In genomic region chr14:24051789-24052655, GRCh38 we compare ENCODE assay signal across 1 cellular context.
A peak's percentile ranks its signal among the peaks of the same experiment; 100 is the strongest.
TF ChIP-seq lines count a peak whose summit lies in the region.

A gene with protein sequence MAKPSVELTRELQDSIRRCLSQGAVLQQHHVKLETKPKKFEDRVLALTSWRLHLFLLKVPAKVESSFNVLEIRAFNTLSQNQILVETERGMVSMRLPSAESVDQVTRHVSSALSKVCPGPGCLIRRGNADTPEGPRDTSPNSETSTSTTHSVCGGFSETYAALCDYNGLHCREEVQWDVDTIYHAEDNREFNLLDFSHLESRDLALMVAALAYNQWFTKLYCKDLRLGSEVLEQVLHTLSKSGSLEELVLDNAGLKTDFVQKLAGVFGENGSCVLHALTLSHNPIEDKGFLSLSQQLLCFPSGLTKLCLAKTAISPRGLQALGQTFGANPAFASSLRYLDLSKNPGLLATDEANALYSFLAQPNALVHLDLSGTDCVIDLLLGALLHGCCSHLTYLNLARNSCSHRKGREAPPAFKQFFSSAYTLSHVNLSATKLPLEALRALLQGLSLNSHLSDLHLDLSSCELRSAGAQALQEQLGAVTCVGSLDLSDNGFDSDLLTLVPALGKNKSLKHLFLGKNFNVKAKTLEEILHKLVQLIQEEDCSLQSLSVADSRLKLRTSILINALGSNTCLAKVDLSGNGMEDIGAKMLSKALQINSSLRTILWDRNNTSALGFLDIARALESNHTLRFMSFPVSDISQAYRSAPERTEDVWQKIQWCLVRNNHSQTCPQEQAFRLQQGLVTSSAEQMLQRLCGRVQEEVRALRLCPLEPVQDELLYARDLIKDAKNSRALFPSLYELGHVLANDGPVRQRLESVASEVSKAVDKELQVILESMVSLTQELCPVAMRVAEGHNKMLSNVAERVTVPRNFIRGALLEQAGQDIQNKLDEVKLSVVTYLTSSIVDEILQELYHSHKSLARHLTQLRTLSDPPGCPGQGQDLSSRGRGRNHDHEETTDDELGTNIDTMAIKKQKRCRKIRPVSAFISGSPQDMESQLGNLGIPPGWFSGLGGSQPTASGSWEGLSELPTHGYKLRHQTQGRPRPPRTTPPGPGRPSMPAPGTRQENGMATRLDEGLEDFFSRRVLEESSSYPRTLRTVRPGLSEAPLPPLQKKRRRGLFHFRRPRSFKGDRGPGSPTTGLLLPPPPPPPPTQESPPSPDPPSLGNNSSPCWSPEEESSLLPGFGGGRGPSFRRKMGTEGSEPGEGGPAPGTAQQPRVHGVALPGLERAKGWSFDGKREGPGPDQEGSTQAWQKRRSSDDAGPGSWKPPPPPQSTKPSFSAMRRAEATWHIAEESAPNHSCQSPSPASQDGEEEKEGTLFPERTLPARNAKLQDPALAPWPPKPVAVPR (N-terminal part only) (plus strand): TSS chr14:24052009. CDS start chr14:24052154, 145 bp downstream.

TF ChIP-seq in HepG2, 621 proteins besides CTCF, POLR2A, EP300 and RAD21 (continued from another document and continues in another):
- TF ChIP-seq ZNF446 (CRISPR knock-in tag; IDR thresholded peaks at IDR 0.05) (peak; percentile 93), MLX (CRISPR knock-in tag; IDR thresholded peaks at IDR 0.05) (0 out of 2 replicates have a peak, but pooled peaks have one; percentile 12), ZNF17 (CRISPR knock-in tag; IDR thresholded peaks at IDR 0.05) (no peak), MYC (CRISPR knock-in tag; IDR thresholded peaks at IDR 0.05; ENCODE audit: borderline replicate concordance) (peak; percentile 75; the same call in 1 of the 2 replicates), ZFP36L1 (CRISPR knock-in tag; IDR thresholded peaks at IDR 0.05) (peak; percentile 54; the same call in 1 of the 2 replicates), CC2D1A (CRISPR knock-in tag; IDR thresholded peaks at IDR 0.05) (no peak; the same call in 1 of the 2 replicates), KDM1A (CRISPR knock-in tag; IDR thresholded peaks at IDR 0.05) (peak; percentile 58; the same call in 1 of the 2 replicates), BRCA1 (CRISPR knock-in tag; IDR thresholded peaks at IDR 0.05) (peak; percentile 83), ZNF317 (CRISPR knock-in tag; IDR thresholded peaks at IDR 0.05) (peak; percentile 76; the same call in 1 of the 2 replicates), HOXA9 (CRISPR knock-in tag; IDR thresholded peaks at IDR 0.05; ENCODE audit: borderline replicate concordance) (peak; percentile 90), NR3C1 (CRISPR knock-in tag; IDR thresholded peaks at IDR 0.05) (0 out of 2 replicates have a peak, but pooled peaks have one; percentile 50), FOSL2 (CRISPR knock-in tag; IDR thresholded peaks at IDR 0.05) (peak; percentile 61), ZMAT5 (CRISPR knock-in tag; IDR thresholded peaks at IDR 0.05; ENCODE audit: borderline replicate concordance, low read depth) (no peak), PAWR (CRISPR knock-in tag; IDR thresholded peaks at IDR 0.05; ENCODE audit: borderline replicate concordance) (no peak), ZNF660 (CRISPR knock-in tag; IDR thresholded peaks at IDR 0.05; ENCODE audit: borderline replicate concordance, low read depth) (0 out of 2 replicates have a peak, but pooled peaks have one; percentile 59), PLSCR1 (CRISPR knock-in tag; IDR thresholded peaks at IDR 0.05; ENCODE audit: borderline replicate concordance) (no peak), ZFYVE20 (CRISPR knock-in tag; IDR thresholded peaks at IDR 0.05; ENCODE audit: borderline replicate concordance, low read depth) (0 out of 2 replicates have a peak, but pooled peaks have one; percentile 75), TEAD3 (CRISPR knock-in tag; optimal IDR thresholded peaks at IDR 0.05; ENCODE audit: borderline replicate concordance) (peak; percentile 8)
- TF ChIP-seq, protein P1, sequence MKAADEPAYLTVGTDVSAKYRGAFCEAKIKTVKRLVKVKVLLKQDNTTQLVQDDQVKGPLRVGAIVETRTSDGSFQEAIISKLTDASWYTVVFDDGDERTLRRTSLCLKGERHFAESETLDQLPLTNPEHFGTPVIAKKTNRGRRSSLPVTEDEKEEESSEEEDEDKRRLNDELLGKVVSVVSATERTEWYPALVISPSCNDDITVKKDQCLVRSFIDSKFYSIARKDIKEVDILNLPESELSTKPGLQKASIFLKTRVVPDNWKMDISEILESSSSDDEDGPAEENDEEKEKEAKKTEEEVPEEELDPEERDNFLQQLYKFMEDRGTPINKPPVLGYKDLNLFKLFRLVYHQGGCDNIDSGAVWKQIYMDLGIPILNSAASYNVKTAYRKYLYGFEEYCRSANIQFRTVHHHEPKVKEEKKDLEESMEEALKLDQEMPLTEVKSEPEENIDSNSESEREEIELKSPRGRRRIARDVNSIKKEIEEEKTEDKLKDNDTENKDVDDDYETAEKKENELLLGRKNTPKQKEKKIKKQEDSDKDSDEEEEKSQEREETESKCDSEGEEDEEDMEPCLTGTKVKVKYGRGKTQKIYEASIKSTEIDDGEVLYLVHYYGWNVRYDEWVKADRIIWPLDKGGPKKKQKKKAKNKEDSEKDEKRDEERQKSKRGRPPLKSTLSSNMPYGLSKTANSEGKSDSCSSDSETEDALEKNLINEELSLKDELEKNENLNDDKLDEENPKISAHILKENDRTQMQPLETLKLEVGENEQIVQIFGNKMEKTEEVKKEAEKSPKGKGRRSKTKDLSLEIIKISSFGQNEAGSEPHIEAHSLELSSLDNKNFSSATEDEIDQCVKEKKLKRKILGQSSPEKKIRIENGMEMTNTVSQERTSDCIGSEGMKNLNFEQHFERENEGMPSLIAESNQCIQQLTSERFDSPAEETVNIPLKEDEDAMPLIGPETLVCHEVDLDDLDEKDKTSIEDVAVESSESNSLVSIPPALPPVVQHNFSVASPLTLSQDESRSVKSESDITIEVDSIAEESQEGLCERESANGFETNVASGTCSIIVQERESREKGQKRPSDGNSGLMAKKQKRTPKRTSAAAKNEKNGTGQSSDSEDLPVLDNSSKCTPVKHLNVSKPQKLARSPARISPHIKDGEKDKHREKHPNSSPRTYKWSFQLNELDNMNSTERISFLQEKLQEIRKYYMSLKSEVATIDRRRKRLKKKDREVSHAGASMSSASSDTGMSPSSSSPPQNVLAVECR (CRISPR knock-in tag; IDR thresholded peaks at IDR 0.05; ENCODE audit: borderline replicate concordance): peak; percentile 74
- TF ChIP-seq, protein P2, sequence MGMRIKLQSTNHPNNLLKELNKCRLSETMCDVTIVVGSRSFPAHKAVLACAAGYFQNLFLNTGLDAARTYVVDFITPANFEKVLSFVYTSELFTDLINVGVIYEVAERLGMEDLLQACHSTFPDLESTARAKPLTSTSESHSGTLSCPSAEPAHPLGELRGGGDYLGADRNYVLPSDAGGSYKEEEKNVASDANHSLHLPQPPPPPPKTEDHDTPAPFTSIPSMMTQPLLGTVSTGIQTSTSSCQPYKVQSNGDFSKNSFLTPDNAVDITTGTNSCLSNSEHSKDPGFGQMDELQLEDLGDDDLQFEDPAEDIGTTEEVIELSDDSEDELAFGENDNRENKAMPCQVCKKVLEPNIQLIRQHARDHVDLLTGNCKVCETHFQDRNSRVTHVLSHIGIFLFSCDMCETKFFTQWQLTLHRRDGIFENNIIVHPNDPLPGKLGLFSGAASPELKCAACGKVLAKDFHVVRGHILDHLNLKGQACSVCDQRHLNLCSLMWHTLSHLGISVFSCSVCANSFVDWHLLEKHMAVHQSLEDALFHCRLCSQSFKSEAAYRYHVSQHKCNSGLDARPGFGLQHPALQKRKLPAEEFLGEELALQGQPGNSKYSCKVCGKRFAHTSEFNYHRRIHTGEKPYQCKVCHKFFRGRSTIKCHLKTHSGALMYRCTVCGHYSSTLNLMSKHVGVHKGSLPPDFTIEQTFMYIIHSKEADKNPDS (CRISPR knock-in tag; IDR thresholded peaks at IDR 0.05): 0 out of 2 replicates have a peak, but pooled peaks have one; percentile 68
- TF ChIP-seq, protein P3, sequence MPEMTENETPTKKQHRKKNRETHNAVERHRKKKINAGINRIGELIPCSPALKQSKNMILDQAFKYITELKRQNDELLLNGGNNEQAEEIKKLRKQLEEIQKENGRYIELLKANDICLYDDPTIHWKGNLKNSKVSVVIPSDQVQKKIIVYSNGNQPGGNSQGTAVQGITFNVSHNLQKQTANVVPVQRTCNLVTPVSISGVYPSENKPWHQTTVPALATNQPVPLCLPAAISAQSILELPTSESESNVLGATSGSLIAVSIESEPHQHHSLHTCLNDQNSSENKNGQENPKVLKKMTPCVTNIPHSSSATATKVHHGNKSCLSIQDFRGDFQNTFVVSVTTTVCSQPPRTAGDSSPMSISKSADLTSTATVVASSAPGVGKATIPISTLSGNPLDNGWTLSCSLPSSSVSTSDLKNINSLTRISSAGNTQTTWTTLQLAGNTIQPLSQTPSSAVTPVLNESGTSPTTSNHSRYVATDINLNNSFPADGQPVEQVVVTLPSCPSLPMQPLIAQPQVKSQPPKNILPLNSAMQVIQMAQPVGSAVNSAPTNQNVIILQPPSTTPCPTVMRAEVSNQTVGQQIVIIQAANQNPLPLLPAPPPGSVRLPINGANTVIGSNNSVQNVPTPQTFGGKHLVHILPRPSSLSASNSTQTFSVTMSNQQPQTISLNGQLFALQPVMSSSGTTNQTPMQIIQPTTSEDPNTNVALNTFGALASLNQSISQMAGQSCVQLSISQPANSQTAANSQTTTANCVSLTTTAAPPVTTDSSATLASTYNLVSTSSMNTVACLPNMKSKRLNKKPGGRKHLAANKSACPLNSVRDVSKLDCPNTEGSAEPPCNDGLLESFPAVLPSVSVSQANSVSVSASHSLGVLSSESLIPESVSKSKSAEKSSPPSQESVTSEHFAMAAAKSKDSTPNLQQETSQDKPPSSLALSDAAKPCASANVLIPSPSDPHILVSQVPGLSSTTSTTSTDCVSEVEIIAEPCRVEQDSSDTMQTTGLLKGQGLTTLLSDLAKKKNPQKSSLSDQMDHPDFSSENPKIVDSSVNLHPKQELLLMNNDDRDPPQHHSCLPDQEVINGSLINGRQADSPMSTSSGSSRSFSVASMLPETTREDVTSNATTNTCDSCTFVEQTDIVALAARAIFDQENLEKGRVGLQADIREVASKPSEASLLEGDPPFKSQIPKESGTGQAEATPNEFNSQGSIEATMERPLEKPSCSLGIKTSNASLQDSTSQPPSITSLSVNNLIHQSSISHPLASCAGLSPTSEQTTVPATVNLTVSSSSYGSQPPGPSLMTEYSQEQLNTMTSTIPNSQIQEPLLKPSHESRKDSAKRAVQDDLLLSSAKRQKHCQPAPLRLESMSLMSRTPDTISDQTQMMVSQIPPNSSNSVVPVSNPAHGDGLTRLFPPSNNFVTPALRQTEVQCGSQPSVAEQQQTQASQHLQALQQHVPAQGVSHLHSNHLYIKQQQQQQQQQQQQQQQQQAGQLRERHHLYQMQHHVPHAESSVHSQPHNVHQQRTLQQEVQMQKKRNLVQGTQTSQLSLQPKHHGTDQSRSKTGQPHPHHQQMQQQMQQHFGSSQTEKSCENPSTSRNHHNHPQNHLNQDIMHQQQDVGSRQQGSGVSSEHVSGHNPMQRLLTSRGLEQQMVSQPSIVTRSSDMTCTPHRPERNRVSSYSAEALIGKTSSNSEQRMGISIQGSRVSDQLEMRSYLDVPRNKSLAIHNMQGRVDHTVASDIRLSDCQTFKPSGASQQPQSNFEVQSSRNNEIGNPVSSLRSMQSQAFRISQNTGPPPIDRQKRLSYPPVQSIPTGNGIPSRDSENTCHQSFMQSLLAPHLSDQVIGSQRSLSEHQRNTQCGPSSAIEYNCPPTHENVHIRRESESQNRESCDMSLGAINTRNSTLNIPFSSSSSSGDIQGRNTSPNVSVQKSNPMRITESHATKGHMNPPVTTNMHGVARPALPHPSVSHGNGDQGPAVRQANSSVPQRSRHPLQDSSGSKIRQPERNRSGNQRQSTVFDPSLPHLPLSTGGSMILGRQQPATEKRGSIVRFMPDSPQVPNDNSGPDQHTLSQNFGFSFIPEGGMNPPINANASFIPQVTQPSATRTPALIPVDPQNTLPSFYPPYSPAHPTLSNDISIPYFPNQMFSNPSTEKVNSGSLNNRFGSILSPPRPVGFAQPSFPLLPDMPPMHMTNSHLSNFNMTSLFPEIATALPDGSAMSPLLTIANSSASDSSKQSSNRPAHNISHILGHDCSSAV (CRISPR knock-in tag; IDR thresholded peaks at IDR 0.05; ENCODE audit: borderline replicate concordance): 0 out of 2 replicates have a peak, but pooled peaks have one; percentile 31
- TF ChIP-seq, protein P4, sequence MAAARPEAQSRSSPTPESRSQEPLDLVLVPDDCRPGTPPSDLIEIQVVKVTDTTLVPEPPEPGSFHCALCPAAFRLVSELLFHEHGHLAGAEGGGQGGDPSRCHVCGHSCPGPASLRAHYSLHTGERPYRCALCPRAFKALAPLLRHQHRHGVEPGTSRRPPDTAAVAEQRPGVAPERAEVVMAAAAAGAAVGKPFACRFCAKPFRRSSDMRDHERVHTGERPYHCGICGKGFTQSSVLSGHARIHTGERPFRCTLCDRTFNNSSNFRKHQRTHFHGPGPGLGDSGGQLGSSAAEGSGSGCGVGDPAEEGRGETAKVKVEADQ (CRISPR knock-in tag; IDR thresholded peaks at IDR 0.05; ENCODE audit: borderline replicate concordance): peak; percentile 33; the same call in 1 of the 2 replicates
- TF ChIP-seq, protein P5, sequence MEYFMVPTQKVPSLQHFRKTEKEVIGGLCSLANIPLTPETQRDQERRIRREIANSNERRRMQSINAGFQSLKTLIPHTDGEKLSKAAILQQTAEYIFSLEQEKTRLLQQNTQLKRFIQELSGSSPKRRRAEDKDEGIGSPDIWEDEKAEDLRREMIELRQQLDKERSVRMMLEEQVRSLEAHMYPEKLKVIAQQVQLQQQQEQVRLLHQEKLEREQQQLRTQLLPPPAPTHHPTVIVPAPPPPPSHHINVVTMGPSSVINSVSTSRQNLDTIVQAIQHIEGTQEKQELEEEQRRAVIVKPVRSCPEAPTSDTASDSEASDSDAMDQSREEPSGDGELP (IDR thresholded peaks at IDR 0.05; ENCODE audit: borderline replicate concordance, low read depth): peak; percentile 34; the same call in 1 of the 2 replicates
